In genomic region chr7:30134011-30134410, GRCh38 we compare ENCODE assay signal across 8 cellular contexts. TPM values are rescaled to one million over a fixed set of nuclear protein-coding genes. Genes with fewer than 3 reads are reported as not detected.
DNase-seq lines count a peak whose midpoint lies in the region; ATAC-seq lines count a peak whose summit lies in the region.

No MANE protein-coding gene starts in this region.

- DNase-seq in NCI-H82 (lab: John Stamatoyannopoulos, UW) = peak; percentile 7
- DNase-seq in NCI-H82 treated with DMSO at 0.1 percent for 48 hours (lab: John Stamatoyannopoulos, UW; ENCODE audit: unreplicated experiment) = no peak
- DNase-seq in activated CD4-positive, alpha-beta memory T cell treated with anti-CD3 and anti-CD28 coated beads, Interleukin-2, amount 10 ng/mL, durations not matched to agents 7 days and 5 days = no peak
- DNase-seq in stimulated activated naive CD8-positive, alpha-beta T cell treated with anti-CD3 and anti-CD28 coated beads, Interleukin-15, amount 100 ng/mL, for 72 hours = no peak

- peaks cover 8% of the 10 kb centered on the region for H3K4me1 Mint-ChIP-seq in activated CD4-positive, alpha-beta memory T cell treated with anti-CD3 and anti-CD28 coated beads, Interleukin-2, amount 10 ng/mL, durations not matched to agents 7 days and 5 days
- H3K4me1 Mint-ChIP-seq in stimulated activated naive CD8-positive, alpha-beta T cell treated with anti-CD3 and anti-CD28 coated beads, Interleukin-15, amount 100 ng/mL, for 72 hours = peaks cover 10% of the 10 kb centered on the region

- H3K9ac ChIP-seq in iPS-18a (ENCODE audit: low read length) = no peak overlapping the region

- peaks cover 33% of the 10 kb centered on the region for H3K27me3 Mint-ChIP-seq in activated CD4-positive, alpha-beta memory T cell treated with anti-CD3 and anti-CD28 coated beads, Interleukin-2, amount 10 ng/mL, durations not matched to agents 7 days and 5 days
- H3K27me3 Mint-ChIP-seq in stimulated activated naive CD8-positive, alpha-beta T cell treated with anti-CD3 and anti-CD28 coated beads, Interleukin-15, amount 100 ng/mL, for 72 hours = peaks cover 17% of the 10 kb centered on the region

- peak overlapping the region; percentile 68 for H3K4me3 Mint-ChIP-seq in activated CD4-positive, alpha-beta memory T cell treated with anti-CD3 and anti-CD28 coated beads, Interleukin-2, amount 10 ng/mL, durations not matched to agents 7 days and 5 days
- H3K4me3 Mint-ChIP-seq in stimulated activated naive CD8-positive, alpha-beta T cell treated with anti-CD3 and anti-CD28 coated beads, Interleukin-15, amount 100 ng/mL, for 72 hours = peak overlapping the region; percentile 77 to 88

- no peaks in the 10 kb centered on the region for H3K9me3 Mint-ChIP-seq in activated CD4-positive, alpha-beta memory T cell treated with anti-CD3 and anti-CD28 coated beads, Interleukin-2, amount 10 ng/mL, durations not matched to agents 7 days and 5 days
- no peaks in the 10 kb centered on the region for H3K9me3 Mint-ChIP-seq in stimulated activated naive CD8-positive, alpha-beta T cell treated with anti-CD3 and anti-CD28 coated beads, Interleukin-15, amount 100 ng/mL, for 72 hours

- H3K4me1 ChIP-seq in iPS-18a (ENCODE audit: control insufficient read depth, low read depth, low read length) = peaks cover 6% of the 10 kb centered on the region

- peaks cover 38% of the 10 kb centered on the region for H3K27me3 ChIP-seq in iPS-18a (ENCODE audit: control insufficient read depth, insufficient read depth, low read length)

- no peak for ATAC-seq in stimulated activated naive CD8-positive, alpha-beta T cell treated with anti-CD3 and anti-CD28 coated beads, Interleukin-15, amount 100 ng/mL, for 72 hours
- ATAC-seq in HG02610 (IDR thresholded peaks at IDR 0.05; ENCODE audit: unreplicated experiment) = no peak
- no peak for ATAC-seq in HG03139 (IDR thresholded peaks at IDR 0.05; ENCODE audit: unreplicated experiment)
- no peak for ATAC-seq in GM19467 (IDR thresholded peaks at IDR 0.05; ENCODE audit: unreplicated experiment)

- no peaks in the 10 kb centered on the region for H3K9me3 ChIP-seq in iPS-18a (ENCODE audit: control insufficient read depth, low read depth, low read length)

- CTCF ChIA-PET in activated CD4-positive, alpha-beta memory T cell treated with anti-CD3 and anti-CD28 coated beads, Interleukin-2, amount 10 ng/mL, durations not matched to agents 7 days and 5 days (lab: Charles Lee) = interaction anchor here (1.2 to 1.6 kb wide), 3 partner anchors 13 to 376 kb away, joined by 3 to 4 read pairs (median 4); no protein-coding TSS in a partner anchor

- H3K36me3 Mint-ChIP-seq in activated CD4-positive, alpha-beta memory T cell treated with anti-CD3 and anti-CD28 coated beads, Interleukin-2, amount 10 ng/mL, durations not matched to agents 7 days and 5 days (ENCODE audit: low read depth) = no peaks in the 10 kb centered on the region

- no peaks in the 10 kb centered on the region for H3K36me3 ChIP-seq in iPS-18a (ENCODE audit: control insufficient read depth, low read depth, low read length)

- H3K4me3 ChIP-seq in iPS-18a (ENCODE audit: low read length) = peak overlapping the region; percentile 63

- peak overlapping the region; percentile 47 for H3K27ac Mint-ChIP-seq in activated CD4-positive, alpha-beta memory T cell treated with anti-CD3 and anti-CD28 coated beads, Interleukin-2, amount 10 ng/mL, durations not matched to agents 7 days and 5 days
- H3K27ac Mint-ChIP-seq in stimulated activated naive CD8-positive, alpha-beta T cell treated with anti-CD3 and anti-CD28 coated beads, Interleukin-15, amount 100 ng/mL, for 72 hours = no peak overlapping the region

- no peak overlapping the region for H3K27ac ChIP-seq in iPS-18a (ENCODE audit: low read length)

- POLR2A ChIA-PET in activated CD4-positive, alpha-beta memory T cell treated with anti-CD3 and anti-CD28 coated beads, Interleukin-2, amount 10 ng/mL, durations not matched to agents 7 days and 5 days (lab: Charles Lee) = interaction anchor here (0.8 to 1.2 kb wide), 6 partner anchors 12 to 460 kb away, joined by 3 to 5 read pairs (median 4); partner anchors contain the start of gene NOD1

RNA-seq across cellular contexts. Expression of gene MTURN, which starts 0.8 kb away (rescaled TPM):
- total RNA-seq in activated CD4-positive, alpha-beta memory T cell treated with anti-CD3 and anti-CD28 coated beads, Interleukin-2, amount 10 ng/mL, durations not matched to agents 7 days and 5 days = 1 to 10 TPM; 2.3 to 2.7 TPM
